Comparison of ENCODE assay signal across 22 cellular contexts in the genomic region with DNA sequence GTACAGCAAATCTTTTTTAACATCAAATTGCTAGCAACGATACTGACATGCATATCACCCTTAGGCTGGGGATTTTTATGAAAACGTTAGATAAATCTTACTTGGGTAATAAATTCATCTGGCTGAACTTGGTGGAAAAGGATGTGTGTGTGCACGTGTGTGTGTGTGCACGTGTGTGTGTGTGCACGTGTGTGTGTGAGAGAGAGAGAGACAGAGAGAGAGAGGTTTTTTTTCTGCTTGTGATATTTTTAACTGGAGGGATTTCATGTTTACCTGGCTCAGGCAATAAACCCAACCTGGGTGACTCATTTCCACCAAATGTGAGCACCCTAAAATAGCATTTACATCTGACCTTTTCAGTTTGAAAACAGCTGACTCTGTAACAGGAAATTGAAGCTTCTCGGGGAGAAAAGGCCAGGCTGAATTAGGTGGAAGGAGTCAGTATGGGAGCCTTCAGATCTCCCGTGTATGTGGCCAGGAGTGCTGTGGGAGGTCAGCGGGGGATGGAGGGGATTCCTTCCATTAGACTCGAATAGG.
DNase-seq lines count a peak whose midpoint lies in the region; ATAC-seq, FAIRE-seq and TF ChIP-seq lines count a peak whose summit lies in the region.
"Had no signal": no experiment of that assay in that cellular context is flagged by ENCODE, and none has a peak within 500 bp of the region (broad histone marks: within the 10 kb centered on the region; RNA-seq: fewer than 3 reads in every experiment).

No MANE protein-coding gene starts in this region.

- no peak for ATAC-seq in HG02678 (IDR thresholded peaks at IDR 0.05; ENCODE audit: unreplicated experiment)
- ATAC-seq: gastroesophageal sphincter; stimulated activated naive CD8-positive, alpha-beta T cell treated with anti-CD3 and anti-CD28 coated beads, Interleukin-15, amount 100 ng/mL, for 72 hours had no signal

- no peak for TF ChIP-seq POLR2A in GM12892 (IDR thresholded peaks at IDR 0.05; ENCODE audit: low read depth, low read length)

- DNase-seq in GM12892 (ENCODE audit: insufficient read length), result peak; percentile 4
- peak; percentile 6 for DNase-seq in M059J (ENCODE audit: low read depth)
- DNase-seq in cerebellar cortex (ENCODE audit: low spot score), result peak; percentile 35
- DNase-seq in kidney tubule cell (ENCODE audit: low spot score), result peak; percentile 36
- no peak for DNase-seq in NCI-H69 (lab: John Stamatoyannopoulos, UW)
- no peak for DNase-seq in DMS53 treated with DMSO at 0.1 percent for 48 hours (lab: John Stamatoyannopoulos, UW; ENCODE audit: unreplicated experiment)
- no peak for DNase-seq in stimulated activated CD4-positive, alpha-beta T cell treated with anti-CD3 and anti-CD28 coated beads, Interleukin-1b, Interleukin-23, amount 100 ng/mL, for 48 hours
- DNase-seq: activated CD4-positive, alpha-beta T cell treated with anti-CD3 and anti-CD28 coated beads for 4 hours; activated T-cell treated with anti-CD3 and anti-CD28 coated beads for 4 hours; aorta; CD4-positive, alpha-beta memory T cell; hippocampal formation; NCI-H1436; NCI-H2107; ovary; Right ventricle myocardium superior; stimulated activated naive CD8-positive, alpha-beta T cell treated with anti-CD3 and anti-CD28 coated beads, Interleukin-15, amount 100 ng/mL, for 72 hours had no signal

- no peak for FAIRE-seq in GM12892 (lab: Jason Lieb, UNC)
- FAIRE-seq: endometrium, GM18507, H54 had no signal

Comparison
In these comparisons a context has a peak if more than half of its experiments do, and no peak if none do; other contexts are left out.
1. DNase-seq: peak in GM12892 (single experiment), M059J (single experiment), cerebellar cortex (single experiment) and kidney tubule cell (single experiment); none in NCI-H69 (single experiment), DMS53 treated with DMSO at 0.1 percent for 48 hours (single experiment) and stimulated activated CD4-positive, alpha-beta T cell treated with anti-CD3 and anti-CD28 coated beads, Interleukin-1b, Interleukin-23, amount 100 ng/mL, for 48 hours (single experiment).